8 cellular contexts compared by ENCODE assay signal in genomic region chr1:220046052-220046930, GRCh38. TPM values are rescaled to one million over a fixed set of nuclear protein-coding genes. Genes with fewer than 3 reads are reported as not detected.
DNase-seq lines count a peak whose midpoint lies in the region; ATAC-seq and TF ChIP-seq lines count a peak whose summit lies in the region.

TSS of gene EPRS1 (minus strand) at chr1:220046505. CDS start at chr1:220046388, 117 bp downstream.

- H3K36me3 Mint-ChIP-seq in immature natural killer cell, result no peaks in the 10 kb centered on the region

- no peaks in the 10 kb centered on the region for H3K27me3 ChIP-seq in spleen (replicated peaks in 1 of 7)

- H3K4me1 ChIP-seq in spleen, result peaks cover 13 to 45% (median 33%) of the 10 kb centered on the region in 6 donors

- H3K4me3 Mint-ChIP-seq in immature natural killer cell, result peak within 1 kb of the TSS; percentile 89 to 97 (median 92)

- peaks cover 4 to 13% (median 13%) of the 10 kb centered on the region in 3 donors for H3K27me3 Mint-ChIP-seq in immature natural killer cell (ENCODE audit: low read depth in 3 of 3)

- in situ Hi-C loops in ACHN (cut with HindIII; ENCODE audit: low pct_ligation_motif_present, low pct_unique_long_range_greater_than_20kb, low sequenced_read_pairs), result no loop called here

- H3K4me3 ChIP-seq in WI38 (ENCODE audit: low read depth, low read length) (peak within 1 kb of the TSS; percentile 99), cardiac fibroblast (replicated peaks in 1 of 2; ENCODE audit: low read depth in 2 of 2, low read length in 2 of 2) (peak within 1 kb of the TSS; percentile 99 to 100), spleen (peak within 1 kb of the TSS; percentile 83 to 97 (median 92))

- peak; percentile 99 for DNase-seq in ACHN
- DNase-seq in NCI-H2196 treated with DMSO at 0.1 percent for 48 hours (lab: John Stamatoyannopoulos, UW; ENCODE audit: unreplicated experiment), result peak; percentile 95
- peak; percentile 99 for DNase-seq in cardiac fibroblast (ENCODE audit: low read depth in 2 of 2)
- DNase-seq in immature natural killer cell, result peak; percentile 95 to 97 (median 96)
- peak; percentile 99 for DNase-seq in spleen

- peak within 1 kb of the TSS; percentile 86 to 97 (median 95) for H3K27ac Mint-ChIP-seq in immature natural killer cell

- 0 to 1% (median 0%) methylated on average over 61 to 71 of the region's 71 CpGs for WGBS in spleen, 5 donors

- H3K36me3 ChIP-seq in spleen, result peaks cover 0 to 14% (median 0%) of the 10 kb centered on the region in 6 donors

- no peaks in the 10 kb centered on the region for H3K9me3 ChIP-seq in spleen

- peak within 1 kb of the TSS; percentile 78 to 93 (median 88) for H3K27ac ChIP-seq in spleen

- TF ChIP-seq CTCF in WI38 (IDR thresholded peaks at IDR 0.05; ENCODE audit: low read depth, low read length), result peak; percentile 16; the same call in 1 of the 2 replicates
- TF ChIP-seq CTCF in cardiac fibroblast (IDR thresholded peaks at IDR 0.05; ENCODE audit: low read depth, low read length), result peak; percentile 71
- TF ChIP-seq CTCF in spleen (IDR thresholded peaks at IDR 0.05 in 8 of 11, conservative IDR thresholded peaks at IDR 0.05 in 3 of 11), result peak; percentile 93 to 99 (median 98)

- H3K4me1 Mint-ChIP-seq in immature natural killer cell, result peaks cover 38 to 43% of the 10 kb centered on the region in 2 donors

- peak in 1 of 3 donors; percentile 28 for TF ChIP-seq POLR2A in spleen (IDR thresholded peaks at IDR 0.05)

- H3K9me3 Mint-ChIP-seq in immature natural killer cell, result no peaks in the 10 kb centered on the region

- intact Hi-C loops in spleen (cut with DNase I; ENCODE audit: low total_unique reads), result loop anchor here (10.0 kb wide), 1 partner anchor 49 kb away; the partner anchor contains the start of gene IARS2

- peak; percentile 99 for ATAC-seq in GM18868 (IDR thresholded peaks at IDR 0.05; ENCODE audit: unreplicated experiment)
- ATAC-seq in HG03135 (IDR thresholded peaks at IDR 0.05; ENCODE audit: unreplicated experiment), result peak; percentile 100

RNA-seq across cellular contexts. Expression of gene EPRS1, which starts in this region (rescaled TPM):
- polyA plus RNA-seq in immature natural killer cell, result 10 to 100 TPM; 36.1 to 51.8 (median 39.6) TPM
- 10 to 100 TPM; 50.8 to 72.2 (median 59.6) TPM for total RNA-seq in spleen
- 10 to 100 TPM; 34.6 to 42.8 (median 36.9) TPM for polyA plus RNA-seq in spleen

Comparison
In these comparisons a context has a peak if more than half of its experiments do, and no peak if none do; other contexts are left out.
1. Peak in every context shown above with its lines: DNase-seq, ATAC-seq, H3K4me3 ChIP-seq and H3K27ac ChIP-seq.
2. CTCF ChIP-seq: peak in every context shown above with its lines; median percentile 98 in spleen; 71 in cardiac fibroblast; 16 in WI38.